9 cellular contexts compared by ENCODE assay signal in genomic region chr6:73129653-73130443, GRCh38.
A peak's percentile ranks its signal among the peaks of the same experiment; 100 is the strongest.
DNase-seq lines count a peak whose midpoint lies in the region; ATAC-seq and TF ChIP-seq lines count a peak whose summit lies in the region.
"Had no signal": no experiment of that assay in that cellular context is flagged by ENCODE, and none has a peak within 500 bp of the region (broad histone marks: within the 10 kb centered on the region; RNA-seq: fewer than 3 reads in every experiment).

No MANE protein-coding gene starts in this region.

- intact Hi-C loops in CD4-positive, alpha-beta memory T cell (cut with micrococcal nuclease) = loop anchor here (1.0 to 5.0 kb wide), 5 partner anchors 51 to 718 kb away; no protein-coding TSS in a partner anchor
- intact Hi-C loops in mucosa of descending colon (cut with DNase I, micrococcal nuclease) = loop anchor here in 1 of 2 donors (10.0 kb wide), 1 partner anchor 515 kb away; no protein-coding TSS in a partner anchor

- H3K27ac ChIP-seq in CD4-positive, alpha-beta memory T cell (ENCODE audit: low read depth, low read length) = no peak overlapping the region
- H3K27ac ChIP-seq in endodermal cell (ENCODE audit: low read depth, low read length) = no peak overlapping the region

- peaks cover 0 to 4% of the 10 kb centered on the region in 2 donors for H3K27me3 Mint-ChIP-seq in CD4-positive, alpha-beta memory T cell
- peaks cover 11% of the 10 kb centered on the region for H3K27me3 Mint-ChIP-seq in endodermal cell (ENCODE audit: insufficient read depth)

- H3K36me3 ChIP-seq in CD4-positive, alpha-beta memory T cell (ENCODE audit: insufficient read depth, low read length) = no peaks in the 10 kb centered on the region
- H3K36me3 ChIP-seq in endodermal cell (ENCODE audit: control insufficient read depth, insufficient read depth, low read length) (no peaks in the 10 kb centered on the region), mucosa of descending colon (ENCODE audit: low read depth) (no peaks in the 10 kb centered on the region)

- H3K4me1 Mint-ChIP-seq in CD4-positive, alpha-beta memory T cell = peaks cover 0 to 4% (median 2%) of the 10 kb centered on the region in 4 donors
- H3K4me1 Mint-ChIP-seq in endodermal cell = peaks cover 8% of the 10 kb centered on the region

- TF ChIP-seq CTCF in endodermal cell (conservative IDR thresholded peaks at IDR 0.05) (peak; percentile 99), mucosa of descending colon (IDR thresholded peaks at IDR 0.05) (peak; percentile 66)

- CTCF ChIA-PET in CD4-positive, alpha-beta memory T cell (lab: Charles Lee; ENCODE audit: partially characterized antibody) = interaction anchor here (0.8 to 11.5 kb wide), 20 partner anchors 8 to 726 kb away, joined by 3 to 195 read pairs (median 4); no protein-coding TSS in a partner anchor

- peak overlapping the region; percentile 15 to 58 (median 38) for H3K4me3 Mint-ChIP-seq in CD4-positive, alpha-beta memory T cell
- H3K4me3 Mint-ChIP-seq in endodermal cell = no peak overlapping the region
- H3K4me3 Mint-ChIP-seq: dendritic cell treated with granulocyte-macrophage colony-stimulating factor and Interleukin-4, amounts not matched to agents 40 ng/mL and 50 ng/mL, for 4 days had no signal

- 31 to 82% methylated on average over 5 to 14 of the region's 14 CpGs for WGBS in endodermal cell (ENCODE audit: insufficient coverage in 1 of 2, insufficient read length in 1 of 2), 2 experiments

- ATAC-seq in HG03342 (IDR thresholded peaks at IDR 0.05; ENCODE audit: unreplicated experiment) = peak; percentile 92
- ATAC-seq in mucosa of descending colon = peak; percentile 89

- no peaks in the 10 kb centered on the region for H3K27me3 ChIP-seq in CD4-positive, alpha-beta memory T cell (ENCODE audit: insufficient read depth, low read length)
- no peaks in the 10 kb centered on the region for H3K27me3 ChIP-seq in endodermal cell (ENCODE audit: control insufficient read depth, insufficient read depth, low read length, poor library complexity, severe bottlenecking)

- peak overlapping the region in 1 of 7 donors; percentile 57 for H3K27ac Mint-ChIP-seq in CD4-positive, alpha-beta memory T cell
- H3K27ac Mint-ChIP-seq in endodermal cell = no peak overlapping the region
- H3K27ac Mint-ChIP-seq: dendritic cell treated with granulocyte-macrophage colony-stimulating factor and Interleukin-4, amounts not matched to agents 40 ng/mL and 50 ng/mL, for 4 days had no signal

- peak; percentile 64 to 72 (median 65) for DNase-seq in CD4-positive, alpha-beta memory T cell
- peak; percentile 59 for DNase-seq in GM19240 (ENCODE audit: insufficient read length, low spot score)
- DNase-seq in NCI-H69 (lab: John Stamatoyannopoulos, UW) = peak; percentile 98
- peak; percentile 50 to 70 for DNase-seq in activated CD8-positive, alpha-beta memory T cell treated with anti-CD3 and anti-CD28 coated beads for 1 hour (ENCODE audit: extremely low read depth in 1 of 2, low read depth in 1 of 2)
- peak; percentile 96 for DNase-seq in endodermal cell
- peak; percentile 61 to 86 (median 77) for DNase-seq in mucosa of descending colon
- peak; percentile 51 to 73 for DNase-seq in stimulated activated CD8-positive, alpha-beta memory T cell treated with anti-CD3 and anti-CD28 coated beads, Interleukin-4, amount 100 ng/mL, for 4 hours (ENCODE audit: low read depth in 2 of 2, low spot score in 1 of 2)

- H3K9me3 Mint-ChIP-seq in CD4-positive, alpha-beta memory T cell = no peaks in the 10 kb centered on the region
- no peaks in the 10 kb centered on the region for H3K9me3 Mint-ChIP-seq in endodermal cell
- H3K9me3 Mint-ChIP-seq: dendritic cell treated with granulocyte-macrophage colony-stimulating factor and Interleukin-4, amounts not matched to agents 40 ng/mL and 50 ng/mL, for 4 days had no signal

- H3K9ac ChIP-seq in endodermal cell (ENCODE audit: extremely low read depth, low read length, poor library complexity, severe bottlenecking) = no peak overlapping the region

- no peaks in the 10 kb centered on the region for H3K36me3 Mint-ChIP-seq in CD4-positive, alpha-beta memory T cell
- no peaks in the 10 kb centered on the region for H3K36me3 Mint-ChIP-seq in endodermal cell (ENCODE audit: low read depth)

- no peaks in the 10 kb centered on the region for H3K9me3 ChIP-seq in CD4-positive, alpha-beta memory T cell (ENCODE audit: control insufficient read depth in 1 of 2, low read length in 2 of 2)
- H3K9me3 ChIP-seq in endodermal cell (ENCODE audit: control insufficient read depth, low read length) (no peaks in the 10 kb centered on the region), mucosa of descending colon (no peaks in the 10 kb centered on the region)

- H3K4me3 ChIP-seq in CD4-positive, alpha-beta memory T cell (ENCODE audit: low read length in 2 of 2) = no peak overlapping the region
- no peak overlapping the region for H3K4me3 ChIP-seq in endodermal cell (ENCODE audit: low read length)
- no peak overlapping the region for H3K4me3 ChIP-seq in mucosa of descending colon

- POLR2A ChIA-PET in CD4-positive, alpha-beta memory T cell (lab: Charles Lee; ENCODE audit: partially characterized antibody) = no interaction called here

- H3K4me1 ChIP-seq in CD4-positive, alpha-beta memory T cell (ENCODE audit: insufficient read depth, low read length) = no peaks in the 10 kb centered on the region
- H3K4me1 ChIP-seq in endodermal cell (ENCODE audit: control insufficient read depth, insufficient read depth, low read length) (peaks cover 4% of the 10 kb centered on the region), mucosa of descending colon (ENCODE audit: low read depth) (no peaks in the 10 kb centered on the region)
